ENCODE assay signal across 30 cellular contexts in the genomic region with DNA sequence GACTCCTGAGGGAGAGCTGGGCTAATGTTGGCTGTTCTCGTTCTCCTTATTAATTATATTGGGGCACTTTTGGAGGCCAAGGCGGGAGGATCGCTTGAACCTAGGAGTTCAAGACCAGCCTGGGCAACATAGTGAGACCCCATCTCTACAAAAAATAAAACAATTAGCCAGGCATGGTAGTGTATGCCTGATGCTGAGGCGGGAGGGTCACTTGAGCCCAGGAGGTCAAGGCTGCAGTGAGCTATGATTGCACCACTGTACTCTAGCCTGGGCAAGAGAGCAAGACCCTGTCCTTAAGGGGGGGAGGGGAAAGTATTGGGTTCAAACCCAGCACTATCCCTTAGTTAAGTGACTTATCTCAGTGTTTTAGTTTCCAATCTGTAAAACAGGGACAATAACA.
"Had no signal": no experiment of that assay in that cellular context is flagged by ENCODE, and none has a peak within 500 bp of the region (broad histone marks: within the 10 kb centered on the region; RNA-seq: fewer than 3 reads in every experiment).

No MANE protein-coding gene starts in this region.

- DNase-seq: activated CD4-positive, alpha-beta T cell treated with anti-CD3 and anti-CD28 coated beads for 1 hour; activated CD8-positive, alpha-beta memory T cell treated with anti-CD3 and anti-CD28 coated beads, Interleukin-2, amount 50 U/mL, for 4 hours; activated effector memory CD4-positive, alpha-beta T cell treated with anti-CD3 and anti-CD28 coated beads, Interleukin-2, amount 50 U/mL, for 16 hours; activated gamma-delta T cell treated with Interleukin-2 at 50 U/mL for 16 hours; activated naive CD4-positive, alpha-beta T cell; activated naive CD4-positive, alpha-beta T cell treated with anti-CD3 and anti-CD28 coated beads, Interleukin-2, amount 50 U/mL, for 16 hours; activated naive CD8-positive, alpha-beta T cell treated with anti-CD3 and anti-CD28 coated beads for 36 hours; activated T-cell treated with anti-CD3 and anti-CD28 coated beads for 4 hours; activated T-cell treated with anti-CD3 and anti-CD28 coated beads, Interleukin-2, amount 50 U/mL, for 1 hour; activated T-cell treated with anti-CD3 and anti-CD28 coated beads, Interleukin-2, amount 50 U/mL, for 4 hours; T-helper 9 cell had no signal

- H3K36me3 ChIP-seq: adrenal gland, brain microvascular endothelial cell, breast epithelium had no signal

- H3K27ac ChIP-seq: adrenal gland, body of pancreas, brain microvascular endothelial cell, breast epithelium, VCaP had no signal

- H3K36me3 Mint-ChIP-seq: activated naive CD4-positive, alpha-beta T cell treated with anti-CD3 and anti-CD28 coated beads, Interleukin-2, amount 50 U/mL, for 72 hours; activated naive CD8-positive, alpha-beta T cell treated with anti-CD3 and anti-CD28 coated beads for 36 hours had no signal

- H3K27me3 Mint-ChIP-seq: activated CD4-positive, alpha-beta memory T cell treated with anti-CD3 and anti-CD28 coated beads, Interleukin-2, amount 10 ng/mL, durations not matched to agents 7 days and 5 days; activated CD4-positive, alpha-beta T cell treated with anti-CD3 and anti-CD28 coated beads for 36 hours; activated CD4-positive, alpha-beta T cell treated with anti-CD3 and anti-CD28 coated beads, Interleukin-2, amount 10 ng/mL, durations not matched to agents 7 days and 5 days; activated naive CD8-positive, alpha-beta T cell treated with anti-CD3 and anti-CD28 coated beads for 36 hours; activated T-helper 17 cell treated with anti-CD3 and anti-CD28 coated beads, Interleukin-2, amount 50 U/mL, for 72 hours; central memory CD8-positive, alpha-beta T cell had no signal

- H3K4me1 ChIP-seq: breast epithelium had no signal

- FAIRE-seq: astrocyte, TTC549 had no signal

- H3K9me3 Mint-ChIP-seq: activated CD4-positive, alpha-beta memory T cell treated with anti-CD3 and anti-CD28 coated beads, Interleukin-2, amount 10 ng/mL, durations not matched to agents 7 days and 5 days; activated CD4-positive, alpha-beta T cell treated with anti-CD3 and anti-CD28 coated beads, Interleukin-2, amount 10 ng/mL, durations not matched to agents 7 days and 5 days; activated naive CD4-positive, alpha-beta T cell treated with anti-CD3 and anti-CD28 coated beads for 36 hours; activated naive CD4-positive, alpha-beta T cell treated with anti-CD3 and anti-CD28 coated beads, Interleukin-2, amount 50 U/mL, for 72 hours; activated naive CD8-positive, alpha-beta T cell treated with anti-CD3 and anti-CD28 coated beads for 36 hours; activated T-cell treated with anti-CD3 and anti-CD28 coated beads, Interleukin-2, amount 50 U/mL, for 4 hours; activated T-cell treated with anti-CD3 and anti-CD28 coated beads, Interleukin-2, amount 50 U/mL, for 72 hours; activated T-helper 1 cell treated with anti-CD3 and anti-CD28 coated beads, Interleukin-12 subunit alpha, Interleukin-12 subunit beta, Interleukin-2, Interleukin-4 antibody, amounts not matched to agents 30 ng/mL and 10 ng/mL and 1 ng/mL, durations not matched to agents 14 hours and 24 hours and 36 hours; activated T-helper 17 cell treated with anti-CD3 and anti-CD28 coated beads, Interleukin-2, amount 50 U/mL, for 72 hours; central memory CD8-positive, alpha-beta T cell; T-helper 1 cell treated with Interleukin-12 subunit alpha and Interleukin-12 subunit beta and Interleukin-4 antibody, amounts not matched to agents 30 μg/mL and 1 μg/mL, for 36 hours; T-helper 2 cell treated with Interferon-gamma antibody and Interleukin-4, amounts not matched to agents 5 μg/mL and 100 μg/mL, for 36 hours had no signal

- H3K9me3 ChIP-seq: adrenal gland, body of pancreas, breast epithelium had no signal

- H3K27me3 ChIP-seq: adrenal gland, body of pancreas, brain microvascular endothelial cell, breast epithelium had no signal

- H3K4me3 Mint-ChIP-seq: activated CD4-positive, alpha-beta memory T cell treated with anti-CD3 and anti-CD28 coated beads, Interleukin-2, amount 10 ng/mL, durations not matched to agents 7 days and 5 days; activated CD4-positive, alpha-beta T cell treated with anti-CD3 and anti-CD28 coated beads for 36 hours; activated CD4-positive, alpha-beta T cell treated with anti-CD3 and anti-CD28 coated beads, Interleukin-2, amount 10 ng/mL, durations not matched to agents 7 days and 5 days; activated naive CD4-positive, alpha-beta T cell treated with anti-CD3 and anti-CD28 coated beads for 36 hours; activated naive CD8-positive, alpha-beta T cell treated with anti-CD3 and anti-CD28 coated beads for 36 hours; activated T-cell treated with anti-CD3 and anti-CD28 coated beads, Interleukin-2, amount 50 U/mL, for 4 hours; activated T-cell treated with anti-CD3 and anti-CD28 coated beads, Interleukin-2, amount 50 U/mL, for 72 hours; activated T-helper 1 cell treated with anti-CD3 and anti-CD28 coated beads, Interleukin-12 subunit alpha, Interleukin-12 subunit beta, Interleukin-2, Interleukin-4 antibody, amounts not matched to agents 30 ng/mL and 10 ng/mL and 1 ng/mL, durations not matched to agents 14 hours and 24 hours and 36 hours; activated T-helper 17 cell treated with anti-CD3 and anti-CD28 coated beads, Interleukin-2, amount 50 U/mL, for 72 hours; central memory CD8-positive, alpha-beta T cell; T-helper 1 cell treated with Interleukin-12 subunit alpha and Interleukin-12 subunit beta and Interleukin-4 antibody, amounts not matched to agents 30 μg/mL and 1 μg/mL, for 36 hours; T-helper 2 cell treated with Interferon-gamma antibody and Interleukin-4, amounts not matched to agents 5 μg/mL and 100 μg/mL, for 36 hours had no signal

- H3K4me3 ChIP-seq: adrenal gland, body of pancreas, breast epithelium had no signal

- H3K27ac Mint-ChIP-seq: activated CD4-positive, alpha-beta memory T cell treated with anti-CD3 and anti-CD28 coated beads, Interleukin-2, amount 10 ng/mL, durations not matched to agents 7 days and 5 days; activated CD4-positive, alpha-beta T cell treated with anti-CD3 and anti-CD28 coated beads for 36 hours; activated CD4-positive, alpha-beta T cell treated with anti-CD3 and anti-CD28 coated beads, Interleukin-2, amount 10 ng/mL, durations not matched to agents 7 days and 5 days; activated naive CD4-positive, alpha-beta T cell treated with anti-CD3 and anti-CD28 coated beads for 36 hours; activated naive CD8-positive, alpha-beta T cell treated with anti-CD3 and anti-CD28 coated beads for 36 hours; activated T-cell treated with anti-CD3 and anti-CD28 coated beads, Interleukin-2, amount 50 U/mL, for 72 hours; activated T-helper 1 cell treated with anti-CD3 and anti-CD28 coated beads, Interleukin-12 subunit alpha, Interleukin-12 subunit beta, Interleukin-2, Interleukin-4 antibody, amounts not matched to agents 30 ng/mL and 10 ng/mL and 1 ng/mL, durations not matched to agents 14 hours and 24 hours and 36 hours; activated T-helper 17 cell treated with anti-CD3 and anti-CD28 coated beads, Interleukin-2, amount 50 U/mL, for 72 hours; T-helper 1 cell treated with Interleukin-12 subunit alpha and Interleukin-12 subunit beta and Interleukin-4 antibody, amounts not matched to agents 30 μg/mL and 1 μg/mL, for 36 hours; T-helper 2 cell treated with Interferon-gamma antibody and Interleukin-4, amounts not matched to agents 5 μg/mL and 100 μg/mL, for 36 hours had no signal

- ATAC-seq: activated CD4-positive, alpha-beta T cell treated with anti-CD3 and anti-CD28 coated beads for 36 hours; activated CD4-positive, CD25-positive, alpha-beta regulatory T cell treated with anti-CD3 and anti-CD28 coated beads, Interleukin-2, amount 50 U/mL, for 24 hours; activated T-cell treated with anti-CD3 and anti-CD28 coated beads, Interleukin-2, amount 50 U/mL, for 4 hours; activated T-helper 17 cell treated with anti-CD3 and anti-CD28 coated beads, Interleukin-2, amount 50 U/mL, for 72 hours; body of pancreas had no signal
